In genomic region chr2:219002395-219003266, GRCh38 we compare ENCODE assay signal across 8 cellular contexts.
DNase-seq lines count a peak whose midpoint lies in the region; ATAC-seq and TF ChIP-seq lines count a peak whose summit lies in the region.

No MANE protein-coding gene starts in this region.

- DNase-seq in activated gamma-delta T cell treated with Interleukin-2 at 50 U/mL for 16 hours: peak; percentile 16
- DNase-seq in activated gamma-delta T cell (lab: John Stamatoyannopoulos, UW): no peak
- peak; percentile 40 for DNase-seq in NCI-H82 treated with DMSO at 0.1 percent for 48 hours (lab: John Stamatoyannopoulos, UW; ENCODE audit: unreplicated experiment)
- no peak for DNase-seq in astrocyte of the cerebellum (ENCODE audit: low read depth)
- peak; percentile 94 for DNase-seq in iPS-NIHi7 (ENCODE audit: extremely low spot score)
- DNase-seq in stimulated activated naive CD4-positive, alpha-beta T cell (lab: John Stamatoyannopoulos, UW): peak in 4 of 6 experiments; percentile 28 to 39 (median 38)

- no peak for ATAC-seq in GM18873 (IDR thresholded peaks at IDR 0.05; ENCODE audit: low FRiP score, unreplicated experiment)
- ATAC-seq in HG02623 (IDR thresholded peaks at IDR 0.05; ENCODE audit: unreplicated experiment): no peak

- TF ChIP-seq CTCF in astrocyte of the cerebellum (IDR thresholded peaks at IDR 0.05; ENCODE audit: low read depth, low read length, missing control alignments): peak; percentile 22

- no peak overlapping the region for H3K4me3 ChIP-seq in astrocyte of the cerebellum (ENCODE audit: low read depth, low read length)

- in situ Hi-C loops in astrocyte of the cerebellum (cut with HindIII; ENCODE audit: low sequenced_read_pairs): no loop called here

Comparison
In these comparisons a context has a peak if more than half of its experiments do, and no peak if none do; other contexts are left out.
1. DNase-seq: peak in activated gamma-delta T cell treated with Interleukin-2 at 50 U/mL for 16 hours (single experiment), NCI-H82 treated with DMSO at 0.1 percent for 48 hours (single experiment), iPS-NIHi7 (single experiment) and stimulated activated naive CD4-positive, alpha-beta T cell (4 of 6); none in activated gamma-delta T cell (single experiment) and astrocyte of the cerebellum (single experiment).